8 cellular contexts compared by ENCODE assay signal in genomic region chr10:132538790-132539421, GRCh38. TPM values are rescaled to one million over a fixed set of nuclear protein-coding genes. Genes with fewer than 3 reads are reported as not detected.
DNase-seq lines count a peak whose midpoint lies in the region; ATAC-seq and TF ChIP-seq lines count a peak whose summit lies in the region.
"Had no signal": no experiment of that assay in that cellular context is flagged by ENCODE, and none has a peak within 500 bp of the region (broad histone marks: within the 10 kb centered on the region; RNA-seq: fewer than 3 reads in every experiment).

No MANE protein-coding gene starts in this region.

- H3K27me3 Mint-ChIP-seq in activated CD8-positive, alpha-beta T cell treated with anti-CD3 and anti-CD28 coated beads, Interleukin-2, amount 10 ng/mL, durations not matched to agents 7 days and 5 days (ENCODE audit: low read depth) = peaks cover 5% of the 10 kb centered on the region
- H3K27me3 Mint-ChIP-seq in stimulated activated memory B cell treated with anti-CD40 and anti-IgM and Interleukin-4, amounts not matched to agents 10 μg/mL and 1 μg/mL and 100 μg/mL, for 72 hours = no peaks in the 10 kb centered on the region

- H3K27ac Mint-ChIP-seq in activated CD8-positive, alpha-beta T cell treated with anti-CD3 and anti-CD28 coated beads, Interleukin-2, amount 10 ng/mL, durations not matched to agents 7 days and 5 days = peak overlapping the region; percentile 80
- H3K27ac Mint-ChIP-seq in stimulated activated memory B cell treated with anti-CD40 and anti-IgM and Interleukin-4, amounts not matched to agents 10 μg/mL and 1 μg/mL and 100 μg/mL, for 72 hours = peak overlapping the region; percentile 94

- H3K79me2 ChIP-seq in HCT116 (ENCODE audit: insufficient read depth, low read length) = no peaks in the 10 kb centered on the region

- intact Hi-C loops in HCT116 (cut with micrococcal nuclease) (loop anchor here (5.0 kb wide), 1 partner anchor 82 kb away; no protein-coding TSS in a partner anchor), right cardiac atrium (cut with DNase I) (loop anchor here in 3 of 4 donors (5.0 to 10.0 kb wide), 4 partner anchors 38 to 82 kb away; no protein-coding TSS in a partner anchor)

- peaks cover 59% of the 10 kb centered on the region for H3K4me1 Mint-ChIP-seq in activated CD8-positive, alpha-beta T cell treated with anti-CD3 and anti-CD28 coated beads, Interleukin-2, amount 10 ng/mL, durations not matched to agents 7 days and 5 days (ENCODE audit: low read depth)
- peaks cover 75% of the 10 kb centered on the region for H3K4me1 Mint-ChIP-seq in stimulated activated memory B cell treated with anti-CD40 and anti-IgM and Interleukin-4, amounts not matched to agents 10 μg/mL and 1 μg/mL and 100 μg/mL, for 72 hours

- H3K4me1 ChIP-seq in HCT116 (ENCODE audit: control insufficient read depth in 1 of 2, insufficient read depth in 2 of 2, low read length in 2 of 2) (peaks cover 3 to 21% of the 10 kb centered on the region in 2 experiments; a peak in 3 of 4 replicates), right cardiac atrium (ENCODE audit: control insufficient read depth, insufficient read depth, low read length) (peaks cover 13% of the 10 kb centered on the region)

- H3K9me2 ChIP-seq in HCT116 (ENCODE audit: insufficient read depth) = no peaks in the 10 kb centered on the region

- H3K27me3 ChIP-seq in HCT116 (ENCODE audit: insufficient read depth, low read length) (no peaks in the 10 kb centered on the region), right cardiac atrium (ENCODE audit: control insufficient read depth, insufficient read depth) (no peaks in the 10 kb centered on the region)

- H4K20me1 ChIP-seq in HCT116 (ENCODE audit: insufficient read depth) = no peaks in the 10 kb centered on the region

- no peak for ATAC-seq in HCT116
- no peak for ATAC-seq in activated CD8-positive, alpha-beta T cell treated with anti-CD3 and anti-CD28 coated beads, Interleukin-2, amount 10 ng/mL, durations not matched to agents 7 days and 5 days
- no peak for ATAC-seq in right cardiac atrium
- no peak for ATAC-seq in stimulated activated memory B cell treated with anti-CD40 and anti-IgM and Interleukin-4, amounts not matched to agents 10 μg/mL and 1 μg/mL and 100 μg/mL, for 72 hours
- ATAC-seq in HG03565 (IDR thresholded peaks at IDR 0.05; ENCODE audit: unreplicated experiment) = no peak

- no peak for TF ChIP-seq RAD21 in HCT116 (IDR thresholded peaks at IDR 0.05; ENCODE audit: low read depth)

- peak overlapping the region; percentile 70 for H3K9ac ChIP-seq in HCT116 (ENCODE audit: low read length)

- no peak for TF ChIP-seq CTCF in HCT116 (IDR thresholded peaks at IDR 0.05 in 2 of 3, conservative IDR thresholded peaks at IDR 0.05 in 1 of 3; ENCODE audit: borderline replicate concordance in 1 of 3, insufficient read depth in 1 of 3, low read depth in 2 of 3, low read length in 2 of 3)

- RAD21 ChIA-PET in HCT116 (lab: Charles Lee; ENCODE audit: low non-redundant PET in 1 of 2, low total read pairs in 2 of 2, uncharacterized antibody in 2 of 2, unreplicated experiment in 2 of 2) = no interaction called here

- no peaks in the 10 kb centered on the region for H3K36me3 ChIP-seq in HCT116 (ENCODE audit: control insufficient read depth in 1 of 2, insufficient read depth in 2 of 2, low read length in 2 of 2)

- WGBS in right cardiac atrium = 43% methylated on average over 2 of the region's 2 CpGs

- H3K36me3 Mint-ChIP-seq in activated CD8-positive, alpha-beta T cell treated with anti-CD3 and anti-CD28 coated beads, Interleukin-2, amount 10 ng/mL, durations not matched to agents 7 days and 5 days (ENCODE audit: low read depth) = peaks cover 11% of the 10 kb centered on the region
- H3K36me3 Mint-ChIP-seq in stimulated activated memory B cell treated with anti-CD40 and anti-IgM and Interleukin-4, amounts not matched to agents 10 μg/mL and 1 μg/mL and 100 μg/mL, for 72 hours = peaks cover 5% of the 10 kb centered on the region

- TF ChIP-seq POLR2A in HCT116 (IDR thresholded peaks at IDR 0.05; ENCODE audit: borderline replicate concordance, extremely low read depth, insufficient read depth, insufficient read length) = no peak

- no peaks in the 10 kb centered on the region for H3K9me3 Mint-ChIP-seq in activated CD8-positive, alpha-beta T cell treated with anti-CD3 and anti-CD28 coated beads, Interleukin-2, amount 10 ng/mL, durations not matched to agents 7 days and 5 days (ENCODE audit: insufficient read depth)
- no peaks in the 10 kb centered on the region for H3K9me3 Mint-ChIP-seq in stimulated activated memory B cell treated with anti-CD40 and anti-IgM and Interleukin-4, amounts not matched to agents 10 μg/mL and 1 μg/mL and 100 μg/mL, for 72 hours

- no peak overlapping the region for H2AFZ ChIP-seq in HCT116 (ENCODE audit: low read depth, low read length, poor library complexity, severe bottlenecking)

- H3K4me2 ChIP-seq in HCT116 (ENCODE audit: low read length) = peak overlapping the region; percentile 81

- CTCF ChIA-PET in HCT116 (lab: Charles Lee) = no interaction called here
- CTCF ChIA-PET in activated CD8-positive, alpha-beta T cell treated with anti-CD3 and anti-CD28 coated beads, Interleukin-2, amount 10 ng/mL, durations not matched to agents 7 days and 5 days (lab: Charles Lee) = interaction anchor here (1.9 to 4.1 kb wide), 2 partner anchors 12 to 80 kb away, joined by 6 to 33 read pairs; no protein-coding TSS in a partner anchor

- POLR2A ChIA-PET in HCT116 (lab: Charles Lee) = no interaction called here
- POLR2A ChIA-PET in activated CD8-positive, alpha-beta T cell treated with anti-CD3 and anti-CD28 coated beads, Interleukin-2, amount 10 ng/mL, durations not matched to agents 7 days and 5 days (lab: Charles Lee) = interaction anchor here (1.1 to 2.8 kb wide), 2 partner anchors 12 to 33 kb away, joined by 8 to 23 read pairs; no protein-coding TSS in a partner anchor

- H3K4me3 Mint-ChIP-seq in activated CD8-positive, alpha-beta T cell treated with anti-CD3 and anti-CD28 coated beads, Interleukin-2, amount 10 ng/mL, durations not matched to agents 7 days and 5 days = peak overlapping the region; percentile 84
- H3K4me3 Mint-ChIP-seq in stimulated activated memory B cell treated with anti-CD40 and anti-IgM and Interleukin-4, amounts not matched to agents 10 μg/mL and 1 μg/mL and 100 μg/mL, for 72 hours = peak overlapping the region; percentile 96

- DNase-seq in HCT116 (ENCODE audit: low read depth, low spot score) (no peak), right cardiac atrium (peak in 1 of 3 donors; percentile 54), hepatic stellate cell (ENCODE audit: low spot score) (no peak), ecto neural progenitor cell (ENCODE audit: low spot score) (no peak)
- DNase-seq in activated CD8-positive, alpha-beta T cell treated with anti-CD3 and anti-CD28 coated beads, Interleukin-2, amount 10 ng/mL, durations not matched to agents 7 days and 5 days = no peak

- TSS peak; percentile 48 for BruUV-seq in HCT116 (replicated peaks; lab: Mats Ljungman, UMichigan)

- H3K27ac ChIP-seq in HCT116 (ENCODE audit: low read depth, low read length) = no peak overlapping the region
- peak overlapping the region; percentile 32 for H3K27ac ChIP-seq in right cardiac atrium (ENCODE audit: low read length)
- H3K27ac ChIP-seq: epithelial cell of prostate had no signal

- H3K4me3 ChIP-seq in HCT116 (replicated peaks in 1 of 2; ENCODE audit: low read depth in 1 of 2, low read length in 2 of 2) (peak overlapping the region; percentile 57 to 63), right cardiac atrium (ENCODE audit: low read length) (peak overlapping the region; percentile 97)

- H3K9me3 ChIP-seq in HCT116 (ENCODE audit: control insufficient read depth in 1 of 2, insufficient read depth in 1 of 2, low read depth in 1 of 2, low read length in 2 of 2) = no peaks in the 10 kb centered on the region
- H3K9me3 ChIP-seq in right cardiac atrium (ENCODE audit: control insufficient read depth, low read length) = no peaks in the 10 kb centered on the region

TF ChIP-seq in HCT116, 20 proteins besides CTCF, POLR2A, EP300 and RAD21 (continues in another document):
- TF ChIP-seq, protein P1, sequence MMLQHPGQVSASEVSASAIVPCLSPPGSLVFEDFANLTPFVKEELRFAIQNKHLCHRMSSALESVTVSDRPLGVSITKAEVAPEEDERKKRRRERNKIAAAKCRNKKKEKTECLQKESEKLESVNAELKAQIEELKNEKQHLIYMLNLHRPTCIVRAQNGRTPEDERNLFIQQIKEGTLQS (IDR thresholded peaks at IDR 0.05) = no peak
- no peak for TF ChIP-seq EGR1 (IDR thresholded peaks at IDR 0.05; ENCODE audit: low read depth)
- no peak for TF ChIP-seq SP1 (IDR thresholded peaks at IDR 0.05; ENCODE audit: low read depth)
- TF ChIP-seq POLR2AphosphoS5 (IDR thresholded peaks at IDR 0.05; ENCODE audit: low read depth, low read length) = no peak
- TF ChIP-seq ZBTB33 (IDR thresholded peaks at IDR 0.05; ENCODE audit: extremely low read depth, insufficient replicate concordance, low read length) = no peak
- no peak for TF ChIP-seq EZH2 (IDR thresholded peaks at IDR 0.05)
- no peak for TF ChIP-seq ZFX (IDR thresholded peaks at IDR 0.05)
- TF ChIP-seq SIN3A (IDR thresholded peaks at IDR 0.05; ENCODE audit: low read depth) = no peak
- no peak for TF ChIP-seq ZNF274 (IDR thresholded peaks at IDR 0.05; ENCODE audit: low read depth, low read length)
- no peak for TF ChIP-seq CBX3 (IDR thresholded peaks at IDR 0.05; ENCODE audit: low read depth)
- no peak for TF ChIP-seq SRF (IDR thresholded peaks at IDR 0.05; ENCODE audit: low read depth)

RNA-seq across cellular contexts. Expression of gene INPP5A, which starts 1.3 kb away (rescaled TPM):
- total RNA-seq in HCT116 (2021; ENCODE audit: unreplicated experiment) (12.3 TPM), right cardiac atrium (100 to 1,000 TPM in 2 of 4 donors, 10 to 100 TPM in 2; 92.0 to 116 (median 99.2) TPM)
- polyA plus RNA-seq in HCT116 (2012) = 7.5 and 8.9 TPM in 2 replicates
- 1 to 10 TPM; 9.9 TPM for total RNA-seq in activated CD8-positive, alpha-beta T cell treated with anti-CD3 and anti-CD28 coated beads, Interleukin-2, amount 10 ng/mL, durations not matched to agents 7 days and 5 days
- polyA plus RNA-seq in right cardiac atrium = 60.0 TPM
